In the genomic region with DNA sequence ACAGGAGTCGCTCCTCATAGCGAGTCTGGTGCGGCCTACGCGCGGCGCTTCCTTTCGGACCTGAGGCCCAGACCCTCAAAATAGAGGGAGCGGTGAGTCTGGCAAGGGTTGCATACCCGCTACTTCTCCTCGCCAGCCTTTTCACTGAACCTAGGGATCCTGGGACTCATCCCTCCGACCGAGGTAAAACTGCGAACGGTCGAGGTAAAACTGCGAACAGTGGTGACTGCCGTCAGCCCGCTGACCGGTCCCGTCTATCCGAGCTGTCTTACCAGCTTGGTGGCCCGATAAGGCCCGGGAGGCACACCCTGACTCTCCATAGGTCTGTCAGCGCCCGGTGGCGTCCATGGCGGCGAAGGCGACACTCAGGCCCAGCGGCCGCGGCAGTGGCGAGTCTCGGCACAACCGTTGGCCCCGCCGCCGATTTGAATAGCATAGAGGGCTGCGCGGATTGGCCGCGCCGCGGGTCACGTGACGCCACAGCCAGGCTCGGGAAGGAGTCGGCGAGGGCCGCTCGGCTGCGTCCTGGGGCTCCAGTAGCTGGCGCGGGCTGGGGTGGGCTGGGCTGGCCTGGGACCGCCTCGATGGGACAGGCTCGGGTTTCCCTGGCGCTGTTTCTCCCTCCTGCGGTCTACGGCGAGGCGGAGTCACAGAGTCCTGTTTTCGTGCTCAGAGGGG, we compare ENCODE assay signal across 8 cellular contexts. TPM values are rescaled to one million over a fixed set of nuclear protein-coding genes. Genes with fewer than 3 reads are reported as not detected.
DNase-seq lines count a peak whose midpoint lies in the region; TF ChIP-seq lines count a peak whose summit lies in the region.

A gene with protein sequence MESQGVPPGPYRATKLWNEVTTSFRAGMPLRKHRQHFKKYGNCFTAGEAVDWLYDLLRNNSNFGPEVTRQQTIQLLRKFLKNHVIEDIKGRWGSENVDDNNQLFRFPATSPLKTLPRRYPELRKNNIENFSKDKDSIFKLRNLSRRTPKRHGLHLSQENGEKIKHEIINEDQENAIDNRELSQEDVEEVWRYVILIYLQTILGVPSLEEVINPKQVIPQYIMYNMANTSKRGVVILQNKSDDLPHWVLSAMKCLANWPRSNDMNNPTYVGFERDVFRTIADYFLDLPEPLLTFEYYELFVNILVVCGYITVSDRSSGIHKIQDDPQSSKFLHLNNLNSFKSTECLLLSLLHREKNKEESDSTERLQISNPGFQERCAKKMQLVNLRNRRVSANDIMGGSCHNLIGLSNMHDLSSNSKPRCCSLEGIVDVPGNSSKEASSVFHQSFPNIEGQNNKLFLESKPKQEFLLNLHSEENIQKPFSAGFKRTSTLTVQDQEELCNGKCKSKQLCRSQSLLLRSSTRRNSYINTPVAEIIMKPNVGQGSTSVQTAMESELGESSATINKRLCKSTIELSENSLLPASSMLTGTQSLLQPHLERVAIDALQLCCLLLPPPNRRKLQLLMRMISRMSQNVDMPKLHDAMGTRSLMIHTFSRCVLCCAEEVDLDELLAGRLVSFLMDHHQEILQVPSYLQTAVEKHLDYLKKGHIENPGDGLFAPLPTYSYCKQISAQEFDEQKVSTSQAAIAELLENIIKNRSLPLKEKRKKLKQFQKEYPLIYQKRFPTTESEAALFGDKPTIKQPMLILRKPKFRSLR (minus strand): TSS at position 403 of the 678 bp plus-strand sequence. CDS start 83 bp downstream, at position 320.

- H3K23ac ChIP-seq in neuronal stem cell (ENCODE audit: low read depth, low read length, poor library complexity) = peak within 1 kb of the TSS; percentile 70

- H2BK12ac ChIP-seq in neuronal stem cell (ENCODE audit: low read length) = no peak within 1 kb of the TSS

- WGBS in neuronal stem cell (ENCODE audit: extremely low coverage in 2 of 2, insufficient read length in 2 of 2, insufficient replicate concordance in 1 of 2), 2 donors = no CpG with 5 or more reads among the region's 64 CpGs

- peak within 1 kb of the TSS; percentile 42 for H3K14ac ChIP-seq in neuronal stem cell (ENCODE audit: low read length)

- H2BK5ac ChIP-seq in neuronal stem cell (ENCODE audit: low read length) = peak within 1 kb of the TSS; percentile 58

- peak within 1 kb of the TSS; percentile 56 for H3K4me2 ChIP-seq in neuronal stem cell (ENCODE audit: insufficient read depth, low read length, poor library complexity, severe bottlenecking)

- H3K36me3 ChIP-seq in neuronal stem cell (replicated peaks in 1 of 2; ENCODE audit: control insufficient read depth in 2 of 2, insufficient read depth in 2 of 2, low read length in 2 of 2) (peaks cover 2 to 28% of the 10 kb centered on the region in 2 donors), subcutaneous abdominal adipose tissue (ENCODE audit: control insufficient read depth in 5 of 5, insufficient read depth in 5 of 5, low read length in 5 of 5) (no peaks in the 10 kb centered on the region)

- H3K27ac ChIP-seq in neuronal stem cell (replicated peaks; ENCODE audit: low read length) (peak within 1 kb of the TSS; percentile 77), subcutaneous abdominal adipose tissue (ENCODE audit: low read depth, low read length) (no peak within 1 kb of the TSS)

- H2AFZ ChIP-seq in neuronal stem cell (ENCODE audit: low read length) = peak within 1 kb of the TSS; percentile 88

- H3K4me3 ChIP-seq in neuronal stem cell (ENCODE audit: low read length in 2 of 2) (peak within 1 kb of the TSS; percentile 66 to 98), subcutaneous abdominal adipose tissue (ENCODE audit: low read depth in 1 of 5, low read length in 5 of 5) (peak within 1 kb of the TSS; percentile 72 to 92 (median 81))

- no peak within 1 kb of the TSS for H4K8ac ChIP-seq in neuronal stem cell (ENCODE audit: low read depth, low read length)

- peaks cover 0 to 2% of the 10 kb centered on the region in 2 donors for H3K9me3 ChIP-seq in neuronal stem cell (replicated peaks in 1 of 2; ENCODE audit: control insufficient read depth in 2 of 2, insufficient read depth in 1 of 2, low read depth in 1 of 2, low read length in 2 of 2)
- no peaks in the 10 kb centered on the region for H3K9me3 ChIP-seq in subcutaneous abdominal adipose tissue (ENCODE audit: control insufficient read depth in 5 of 5, low read length in 5 of 5)

- H3K79me1 ChIP-seq in neuronal stem cell (ENCODE audit: low read depth, low read length) = peaks cover 2% of the 10 kb centered on the region

- H3K18ac ChIP-seq in neuronal stem cell (ENCODE audit: low read length) = peak within 1 kb of the TSS; percentile 92

- H3K27me3 ChIP-seq in neuronal stem cell (ENCODE audit: control insufficient read depth in 3 of 3, insufficient read depth in 3 of 3, low read depth in 1 of 3, low read length in 3 of 3) (no peaks in the 10 kb centered on the region), subcutaneous abdominal adipose tissue (ENCODE audit: control insufficient read depth in 5 of 5, insufficient read depth in 4 of 5, low read length in 5 of 5) (no peaks in the 10 kb centered on the region)

- H2AK5ac ChIP-seq in neuronal stem cell (ENCODE audit: low read depth, low read length) = no peak within 1 kb of the TSS

- H3K4ac ChIP-seq in neuronal stem cell (ENCODE audit: low read length) = no peak within 1 kb of the TSS

- peak; percentile 88 for TF ChIP-seq POLR2A in Raji (IDR thresholded peaks at IDR 0.05; ENCODE audit: insufficient read depth, low read depth, low read length)

- no peak within 1 kb of the TSS for H2BK15ac ChIP-seq in neuronal stem cell (ENCODE audit: low read length)

- no peak within 1 kb of the TSS for H2BK120ac ChIP-seq in neuronal stem cell (ENCODE audit: low read depth, low read length)

- peak within 1 kb of the TSS; percentile 97 for H3K9ac ChIP-seq in neuronal stem cell (ENCODE audit: low read depth, low read length, poor library complexity)
- peak within 1 kb of the TSS in 4 of 5 donors; percentile 73 to 81 (median 80) for H3K9ac ChIP-seq in subcutaneous abdominal adipose tissue (ENCODE audit: low read length in 5 of 5)

- DNase-seq in ELF-1 (ENCODE audit: low read depth, low spot score) (peak; percentile 98), H4 (ENCODE audit: low spot score) (peak; percentile 97), LoVo (ENCODE audit: low spot score) (peak; percentile 94), activated gamma-delta T cell (lab: John Stamatoyannopoulos, UW) (peak; percentile 64), foreskin melanocyte (peak; percentile 91), neuronal stem cell (ENCODE audit: low spot score) (peak; percentile 91)

- peaks cover 0 to 6% of the 10 kb centered on the region in 2 donors for H3K4me1 ChIP-seq in neuronal stem cell (ENCODE audit: control insufficient read depth in 2 of 2, insufficient read depth in 1 of 2, low read depth in 1 of 2, low read length in 2 of 2)
- peaks cover 2 to 18% (median 16%) of the 10 kb centered on the region in 5 donors for H3K4me1 ChIP-seq in subcutaneous abdominal adipose tissue (ENCODE audit: control insufficient read depth in 5 of 5, insufficient read depth in 5 of 5, low read length in 5 of 5)

- H4K91ac ChIP-seq in neuronal stem cell (ENCODE audit: low read depth, low read length, poor library complexity) = no peak within 1 kb of the TSS

RNA-seq across cellular contexts. Expression of the gene that starts here (rescaled TPM):
- total RNA-seq in H4 (2014; rRNA removed; shearing (Covaris generic)) = 53.8 and 81.0 TPM in 2 replicates
- 39.6 TPM for polyA plus RNA-seq in neuronal stem cell (2013, experiment 1 of 2)
- polyA plus RNA-seq in neuronal stem cell (2013, experiment 2 of 2) = 42.3 TPM
